Comparison of ENCODE assay signal across 9 cellular contexts in genomic region chrX:39755152-39756032, GRCh38.
DNase-seq lines count a peak whose midpoint lies in the region; ATAC-seq, FAIRE-seq and TF ChIP-seq lines count a peak whose summit lies in the region.
"Had no signal": no experiment of that assay in that cellular context is flagged by ENCODE, and none has a peak within 500 bp of the region (broad histone marks: within the 10 kb centered on the region; RNA-seq: fewer than 3 reads in every experiment).

No MANE protein-coding gene starts in this region.

- no peak for TF ChIP-seq CTCF in adrenal gland (IDR thresholded peaks at IDR 0.05)

- H3K36me3 ChIP-seq in adrenal gland (replicated peaks in 1 of 2) (no peaks in the 10 kb centered on the region), small intestine (ENCODE audit: control insufficient read depth in 2 of 2, insufficient read depth in 2 of 2, low read length in 2 of 2) (no peaks in the 10 kb centered on the region)

- DNase-seq in NOMO-1 treated with DMSO at 0.1 percent for 48 hours (lab: John Stamatoyannopoulos, UW; ENCODE audit: unreplicated experiment) (peak; percentile 56), NOMO-1 treated with dmso at 0.1 percent for 144 hours (lab: John Stamatoyannopoulos, UW; ENCODE audit: unreplicated experiment) (no peak), adrenal gland (peak; percentile 83 to 94 (median 91)), right cardiac atrium (peak; percentile 88 to 94 (median 92)), small intestine (peak; percentile 81), SKM-1 treated with dmso at 0.1 percent for 144 hours (lab: John Stamatoyannopoulos, UW; ENCODE audit: unreplicated experiment) (no peak)
- no peak for DNase-seq in activated CD8-positive, alpha-beta memory T cell treated with anti-CD3 and anti-CD28 coated beads, Interleukin-2, amount 50 U/mL, for 4 hours
- DNase-seq: CD4-positive, CD25-positive, alpha-beta regulatory T cell had no signal

- WGBS in adrenal gland, 4 donors, result 63 to 68% (median 65%) methylated on average over 3 to 25 of the region's 25 CpGs
- 58% methylated on average over 25 of the region's 25 CpGs for WGBS in right cardiac atrium
- 43 to 64% (median 60%) methylated on average over 21 to 25 of the region's 25 CpGs for WGBS in small intestine, 3 donors

- H3K9me3 ChIP-seq in adrenal gland (replicated peaks in 1 of 3), result no peaks in the 10 kb centered on the region
- H3K9me3 ChIP-seq in right cardiac atrium (ENCODE audit: control insufficient read depth, low read length), result no peaks in the 10 kb centered on the region
- no peaks in the 10 kb centered on the region for H3K9me3 ChIP-seq in small intestine (ENCODE audit: control insufficient read depth, low read depth)

- H3K27me3 ChIP-seq in adrenal gland (no peaks in the 10 kb centered on the region), right cardiac atrium (ENCODE audit: control insufficient read depth, insufficient read depth) (no peaks in the 10 kb centered on the region), small intestine (ENCODE audit: control insufficient read depth in 2 of 2, insufficient read depth in 2 of 2, low read length in 2 of 2) (no peaks in the 10 kb centered on the region)

- H3K4me1 ChIP-seq in adrenal gland (replicated peaks in 1 of 2) (no peaks in the 10 kb centered on the region), right cardiac atrium (ENCODE audit: control insufficient read depth, insufficient read depth, low read length) (peaks cover 5% of the 10 kb centered on the region), small intestine (ENCODE audit: control insufficient read depth in 2 of 2, insufficient read depth in 1 of 2, low read depth in 1 of 2, low read length in 1 of 2) (no peaks in the 10 kb centered on the region)

- H3K27ac ChIP-seq in adrenal gland (peak overlapping the region; percentile 51 to 87 (median 68)), right cardiac atrium (ENCODE audit: low read length) (peak overlapping the region; percentile 83), small intestine (ENCODE audit: low read depth in 1 of 2, low read length in 1 of 2) (peak overlapping the region in 1 of 2 donors; percentile 79)

- peak; percentile 81 to 88 for ATAC-seq in right cardiac atrium
- no peak for ATAC-seq in HG02798 (IDR thresholded peaks at IDR 0.05; ENCODE audit: poor library complexity, unreplicated experiment)

- intact Hi-C loops in adrenal gland (cut with DNase I), result no loop called here
- intact Hi-C loops in right cardiac atrium (cut with DNase I), result no loop called here

- TF ChIP-seq POLR2A in adrenal gland (IDR thresholded peaks at IDR 0.05), result peak in 1 of 2 donors; percentile 68

- H3K4me3 ChIP-seq in adrenal gland (no peak overlapping the region), right cardiac atrium (ENCODE audit: low read length) (no peak overlapping the region), small intestine (ENCODE audit: low read depth in 1 of 2, low read length in 2 of 2) (no peak overlapping the region)

- no peak for FAIRE-seq in small intestine (lab: Jason Lieb, UNC)

Comparison
In these comparisons a context has a peak if more than half of its experiments do, and no peak if none do; other contexts are left out.
1. DNase-seq: peak in NOMO-1 treated with DMSO at 0.1 percent for 48 hours (single experiment), adrenal gland (7 of 7), right cardiac atrium (3 of 3) and small intestine (single experiment); none in NOMO-1 treated with dmso at 0.1 percent for 144 hours (single experiment), activated CD8-positive, alpha-beta memory T cell treated with anti-CD3 and anti-CD28 coated beads, Interleukin-2, amount 50 U/mL, for 4 hours (single experiment) and SKM-1 treated with dmso at 0.1 percent for 144 hours (single experiment).